Comparison of ENCODE assay signal across 8 cellular contexts in genomic region chr2:27322766-27323591, GRCh38. TPM values are rescaled to one million over a fixed set of nuclear protein-coding genes. Genes with fewer than 3 reads are reported as not detected.
DNase-seq lines count a peak whose midpoint lies in the region; ATAC-seq, FAIRE-seq and TF ChIP-seq lines count a peak whose summit lies in the region.

A gene with protein sequence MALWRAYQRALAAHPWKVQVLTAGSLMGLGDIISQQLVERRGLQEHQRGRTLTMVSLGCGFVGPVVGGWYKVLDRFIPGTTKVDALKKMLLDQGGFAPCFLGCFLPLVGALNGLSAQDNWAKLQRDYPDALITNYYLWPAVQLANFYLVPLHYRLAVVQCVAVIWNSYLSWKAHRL (minus strand): TSS chr2:27323097. CDS start chr2:27322517, 580 bp downstream.

- peak within 1 kb of the TSS; percentile 82 to 86 (median 83) for H3K4me3 ChIP-seq in HepG2 (replicated peaks in 1 of 3; ENCODE audit: insufficient read depth in 1 of 3, low read depth in 2 of 3, low read length in 3 of 3)

- H3K27ac ChIP-seq in C4-2B (peak within 1 kb of the TSS; percentile 95), HepG2 (ENCODE audit: extremely low read length, insufficient read depth, low read length) (peak within 1 kb of the TSS; percentile 91)

- FAIRE-seq in HepG2 (lab: Jason Lieb, UNC): peak; percentile 82

- H3K79me2 ChIP-seq in HepG2 (ENCODE audit: insufficient read depth, low read length): peaks cover 25% of the 10 kb centered on the region

- CTCF ChIA-PET in HepG2 (lab: Yijun Ruan, JAX; ENCODE audit: low intra/inter-chr PET ratio, low total read pairs): no interaction called here

- peak; percentile 84 for ATAC-seq in GM19372 (IDR thresholded peaks at IDR 0.05; ENCODE audit: low read depth, unreplicated experiment)
- peak; percentile 80 for ATAC-seq in HG03521 (IDR thresholded peaks at IDR 0.05; ENCODE audit: unreplicated experiment)
- ATAC-seq in HepG2: peak; percentile 85

- in situ Hi-C loops in HepG2 (cut with HindIII; ENCODE audit: extremely low pct_ligation_motif_present, low pct_unique_long_range_greater_than_20kb): loop anchor here (5.0 kb wide), 1 partner anchor 49 kb away; the partner anchor contains the start of genes EIF2B4 and SNX17

- no peak; the same call in 1 of the 2 replicates for TF ChIP-seq RAD21 in HepG2 (CRISPR knock-in tag; IDR thresholded peaks at IDR 0.05)

- BruUV-seq in HepG2 (replicated peaks; lab: Mats Ljungman, UMichigan): TSS peak; percentile 96

- peak; percentile 96 to 97 for TF ChIP-seq POLR2A in HepG2 (IDR thresholded peaks at IDR 0.05; ENCODE audit: insufficient read depth in 1 of 2, low read depth in 2 of 2, low read length in 2 of 2)

- H3K36me3 ChIP-seq in HepG2 (replicated peaks in 1 of 2; ENCODE audit: control insufficient read depth in 1 of 2, insufficient read depth in 2 of 2, low read length in 2 of 2): peaks cover 7 to 22% of the 10 kb centered on the region in 2 experiments

- H4K20me1 ChIP-seq in HepG2 (ENCODE audit: insufficient read depth, low read length): no peaks in the 10 kb centered on the region

- peak within 1 kb of the TSS; percentile 99 for H3K9ac ChIP-seq in HepG2 (ENCODE audit: insufficient read depth, low read depth, low read length)

- POLR2A ChIA-PET in HepG2 (lab: Yijun Ruan, JAX): interaction anchor here (0.8 to 5.0 kb wide), 18 partner anchors 9 to 229 kb away, joined by 3 to 73 read pairs (median 6); partner anchors contain the start of genes EIF2B4, GTF3C2, NRBP1 and PPM1G

- TF ChIP-seq EP300 in HepG2 (IDR thresholded peaks at IDR 0.05; ENCODE audit: low read depth in 2 of 2, low read length in 2 of 2) (0 out of 4 replicates have a peak, but pooled peaks of 1 of the 2 experiments have one; percentile 45), HepG2 (CRISPR knock-in tag; IDR thresholded peaks at IDR 0.05; ENCODE audit: borderline replicate concordance) (no peak)

- TF ChIP-seq CTCF in C4-2B (conservative IDR thresholded peaks at IDR 0.05): no peak
- TF ChIP-seq CTCF in HepG2 (CRISPR knock-in tag; IDR thresholded peaks at IDR 0.05): no peak

- DNase-seq in NCI-H774 (lab: John Stamatoyannopoulos, UW) (peak; percentile 85), dermis blood vessel endothelial cell (peak; percentile 95), HepG2 (ENCODE audit: low spot score) (peak; percentile 96)
- DNase-seq in activated CD4-positive, alpha-beta T cell treated with anti-CD3 and anti-CD28 coated beads, Interleukin-2, amount 50 U/mL, for 4 hours: peak; percentile 81 to 82
- DNase-seq in stimulated activated CD4-positive, alpha-beta T cell treated with anti-CD3 and anti-CD28 coated beads, Interleukin-2, amount 100 ng/mL, for 48 hours: peak; percentile 78 to 84

- intact Hi-C loops in HepG2 (cut with micrococcal nuclease; ENCODE audit: unreplicated experiment): no loop called here

- no peak within 1 kb of the TSS for H2AFZ ChIP-seq in HepG2 (ENCODE audit: low read length)

- peaks cover 33% of the 10 kb centered on the region for H3K4me1 ChIP-seq in HepG2 (ENCODE audit: insufficient read depth, low read length)

- peak within 1 kb of the TSS; percentile 95 for H3K4me2 ChIP-seq in HepG2 (ENCODE audit: low read depth, low read length)

- H3K27me3 ChIP-seq in HepG2 (ENCODE audit: control insufficient read depth in 1 of 2, insufficient read depth in 2 of 2, low read length in 2 of 2): peaks cover 0 to 4% of the 10 kb centered on the region in 2 experiments; a peak in 1 of 5 replicates

- H3K9me3 ChIP-seq in HepG2 (ENCODE audit: low read length): no peaks in the 10 kb centered on the region

- 1% methylated on average over 39 of the region's 39 CpGs for WGBS in HepG2 (ENCODE audit: low lambda C conversion rate)

TF ChIP-seq in HepG2, 621 proteins besides CTCF, POLR2A, EP300 and RAD21 (continues in another document):
- TF ChIP-seq RXRA (CRISPR knock-in tag; IDR thresholded peaks at IDR 0.05): peak; percentile 79; the same call in 1 of the 2 replicates
- peak; percentile 94 for TF ChIP-seq SPEN (CRISPR knock-in tag; IDR thresholded peaks at IDR 0.05; ENCODE audit: low read depth)
- no peak; the same call in 1 of the 2 replicates for TF ChIP-seq ZMAT3 (CRISPR knock-in tag; conservative IDR thresholded peaks at IDR 0.05)
- peak; percentile 92 for TF ChIP-seq TOPORS (CRISPR knock-in tag; IDR thresholded peaks at IDR 0.05)
- TF ChIP-seq RARA (CRISPR knock-in tag; IDR thresholded peaks at IDR 0.05): peak; percentile 18
- TF ChIP-seq FLYWCH1 (CRISPR knock-in tag; IDR thresholded peaks at IDR 0.05): no peak
- TF ChIP-seq, protein P1, sequence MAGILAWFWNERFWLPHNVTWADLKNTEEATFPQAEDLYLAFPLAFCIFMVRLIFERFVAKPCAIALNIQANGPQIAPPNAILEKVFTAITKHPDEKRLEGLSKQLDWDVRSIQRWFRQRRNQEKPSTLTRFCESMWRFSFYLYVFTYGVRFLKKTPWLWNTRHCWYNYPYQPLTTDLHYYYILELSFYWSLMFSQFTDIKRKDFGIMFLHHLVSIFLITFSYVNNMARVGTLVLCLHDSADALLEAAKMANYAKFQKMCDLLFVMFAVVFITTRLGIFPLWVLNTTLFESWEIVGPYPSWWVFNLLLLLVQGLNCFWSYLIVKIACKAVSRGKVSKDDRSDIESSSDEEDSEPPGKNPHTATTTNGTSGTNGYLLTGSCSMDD (CRISPR knock-in tag; IDR thresholded peaks at IDR 0.05): no peak
- TF ChIP-seq ZNF451 (CRISPR knock-in tag; IDR thresholded peaks at IDR 0.05): peak; percentile 95
- TF ChIP-seq, protein P2, sequence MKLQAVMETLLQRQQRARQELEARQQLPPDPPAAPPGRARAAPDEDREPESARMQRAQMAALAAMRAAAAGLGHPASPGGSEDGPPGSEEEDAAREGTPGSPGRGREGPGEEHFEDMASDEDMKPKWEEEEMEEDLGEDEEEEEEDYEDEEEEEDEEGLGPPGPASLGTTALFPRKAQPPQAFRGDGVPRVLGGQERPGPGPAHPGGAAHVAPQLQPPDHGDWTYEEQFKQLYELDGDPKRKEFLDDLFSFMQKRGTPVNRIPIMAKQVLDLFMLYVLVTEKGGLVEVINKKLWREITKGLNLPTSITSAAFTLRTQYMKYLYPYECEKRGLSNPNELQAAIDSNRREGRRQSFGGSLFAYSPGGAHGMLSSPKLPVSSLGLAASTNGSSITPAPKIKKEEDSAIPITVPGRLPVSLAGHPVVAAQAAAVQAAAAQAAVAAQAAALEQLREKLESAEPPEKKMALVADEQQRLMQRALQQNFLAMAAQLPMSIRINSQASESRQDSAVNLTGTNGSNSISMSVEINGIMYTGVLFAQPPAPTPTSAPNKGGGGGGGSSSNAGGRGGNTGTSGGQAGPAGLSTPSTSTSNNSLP (IDR thresholded peaks at IDR 0.05; ENCODE audit: low read depth, low read length): peak; percentile 44; the same call in 1 of the 2 replicates
- TF ChIP-seq NKX3-1 (CRISPR knock-in tag; IDR thresholded peaks at IDR 0.05): peak; percentile 82; the same call in 1 of the 2 replicates
- TF ChIP-seq SATB2 (CRISPR knock-in tag; IDR thresholded peaks at IDR 0.05): no peak
- TF ChIP-seq CBX2 (IDR thresholded peaks at IDR 0.05; ENCODE audit: low read depth, low read length): no peak
- no peak for TF ChIP-seq CBX2 (CRISPR knock-in tag; IDR thresholded peaks at IDR 0.05; ENCODE audit: low read depth)
- TF ChIP-seq CHD2 (IDR thresholded peaks at IDR 0.05; ENCODE audit: low read depth, low read length): peak; percentile 80; the same call in 1 of the 2 replicates
- no peak for TF ChIP-seq ATRX (CRISPR knock-in tag; IDR thresholded peaks at IDR 0.05; ENCODE audit: borderline replicate concordance)
- TF ChIP-seq ZNF160 (CRISPR knock-in tag; IDR thresholded peaks at IDR 0.05): peak; percentile 95
- no peak for TF ChIP-seq NPAS2 (CRISPR knock-in tag; IDR thresholded peaks at IDR 0.05; ENCODE audit: borderline replicate concordance)
- TF ChIP-seq MAFK (conservative IDR thresholded peaks at IDR 0.05 in 1 of 2, IDR thresholded peaks at IDR 0.05 in 1 of 2; ENCODE audit: low read length in 2 of 2): no peak
- TF ChIP-seq ZNF747 (CRISPR knock-in tag; IDR thresholded peaks at IDR 0.05; ENCODE audit: borderline replicate concordance): peak; percentile 97

RNA-seq across cellular contexts. Expression of the gene that starts here (rescaled TPM):
- total RNA-seq in dermis blood vessel endothelial cell: 48.6 and 64.3 TPM in 2 replicates
- total RNA-seq in HepG2 (2016; rRNA removed; fragmentation: Illumina TruSeq; extraction: Trizol): 37.0 and 48.9 TPM in 2 replicates
- 20.8 and 25.9 TPM in 2 replicates for total RNA-seq in HepG2 (2016; cell fraction: cytosol; rRNA removed; fragmentation: Illumina TruSeq; extraction: Trizol; ENCODE audit: low read depth)
- 42.7 and 51.6 TPM in 2 replicates for total RNA-seq in HepG2 (2016; cell fraction: insoluble cytoplasmic fraction; rRNA removed; fragmentation: Illumina TruSeq; extraction: Trizol)
- 26.7 and 29.9 TPM in 2 replicates for total RNA-seq in HepG2 (2016; cell fraction: membrane; rRNA removed; fragmentation: Illumina TruSeq; extraction: Trizol)
- total RNA-seq in HepG2 (2016; cell fraction: nucleus; rRNA removed; fragmentation: Illumina TruSeq; extraction: Trizol): 42.0 and 44.6 TPM in 2 replicates
- 119 and 129 TPM in 2 replicates for polyA plus RNA-seq in HepG2 (2011; rRNA removed)
- 118 and 122 TPM in 2 replicates for polyA plus RNA-seq in HepG2 (2011; cell fraction: cytosol; rRNA removed)
- 242 and 245 TPM in 2 replicates for polyA plus RNA-seq in HepG2 (2011; cell fraction: nucleus; rRNA removed)
- 63.5 and 90.0 TPM in 2 replicates for polyA plus RNA-seq in HepG2 (2012)
- 24.1 and 27.7 TPM in 2 replicates for polyA plus RNA-seq in HepG2 (2016; cell fraction: cytosol; fragmentation: Illumina TruSeq; extraction: Trizol; ENCODE audit: low read depth)
- polyA plus RNA-seq in HepG2 (2016; cell fraction: insoluble cytoplasmic fraction; fragmentation: Illumina TruSeq; extraction: Trizol; ENCODE audit: low read depth): 63.3 and 64.7 TPM in 2 replicates
- polyA plus RNA-seq in HepG2 (2016; cell fraction: membrane; fragmentation: Illumina TruSeq; extraction: Trizol; ENCODE audit: low read depth): 36.5 and 39.6 TPM in 2 replicates
- polyA plus RNA-seq in HepG2 (2016; cell fraction: nucleus; fragmentation: Illumina TruSeq; extraction: Trizol; ENCODE audit: insufficient read depth, low read depth): 101 and 104 TPM in 2 replicates
- 155 and 173 TPM in 2 replicates for polyA minus RNA-seq in HepG2 (2011; rRNA and poly(A)+ RNA removed; ENCODE audit: low replicate concordance)
- polyA minus RNA-seq in HepG2 (2011; cell fraction: cytosol; rRNA and poly(A)+ RNA removed): 37.4 and 40.5 TPM in 2 replicates
- 76.9 and 109 TPM in 2 replicates for polyA minus RNA-seq in HepG2 (2011; cell fraction: nucleus; rRNA and poly(A)+ RNA removed)

Comparison
In these comparisons a context has a peak if more than half of its experiments do, and no peak if none do; other contexts are left out.
1. Peak in every context shown above with its lines: DNase-seq, ATAC-seq, H3K4me3 ChIP-seq and H3K27ac ChIP-seq.